In genomic region chr3:35624698-35625097, GRCh38 we compare ENCODE assay signal across 26 cellular contexts. TPM values are rescaled to one million over a fixed set of nuclear protein-coding genes. Genes with fewer than 3 reads are reported as not detected.
"Had no signal": no experiment of that assay in that cellular context is flagged by ENCODE, and none has a peak within 500 bp of the region (broad histone marks: within the 10 kb centered on the region; RNA-seq: fewer than 3 reads in every experiment).

No MANE protein-coding gene starts in this region.

- ATAC-seq: body of pancreas, SK-N-SH treated with all-trans-retinoic acid at 6 μM for 48 hours had no signal

- FAIRE-seq: TTC549 had no signal

- H3K4me3 ChIP-seq: ascending aorta, body of pancreas, Peyer's patch, SJSA1 had no signal

- H3K36me3 ChIP-seq: ascending aorta, Peyer's patch, SJSA1 had no signal

- H3K27ac ChIP-seq: body of pancreas, Peyer's patch, RWPE1, SJSA1 had no signal

- DNase-seq: activated B cell treated with CpG ODN at 0.5 μM for 24 hours; activated CD4-positive, alpha-beta memory T cell treated with anti-CD3 and anti-CD28 coated beads, Interleukin-2, amount 10 ng/mL, durations not matched to agents 7 days and 5 days; activated CD4-positive, alpha-beta T cell treated with anti-CD3 and anti-CD28 coated beads for 1 hour; activated CD4-positive, alpha-beta T cell treated with anti-CD3 and anti-CD28 coated beads, Interleukin-2, amount 10 ng/mL, durations not matched to agents 7 days and 5 days; activated CD8-positive, alpha-beta memory T cell treated with anti-CD3 and anti-CD28 coated beads, Interleukin-2, amount 50 U/mL, for 48 hours; activated naive CD4-positive, alpha-beta T cell treated with anti-CD3 and anti-CD28 coated beads, Interleukin-2, amount 50 U/mL, for 16 hours; activated T-cell treated with anti-CD3 and anti-CD28 coated beads, Interleukin-2, amount 50 U/mL, for 1 hour; amniotic stem cell; body of pancreas; cerebellar nuclear complex; NCI-H1105 treated with DMSO at 0.1 percent for 48 hours; NCI-H1436 treated with DMSO at 0.1 percent for 48 hours; NCI-H187; NCI-H2081; NCI-H510A treated with DMSO at 0.1 percent for 48 hours; NCI-H69; NK-92 treated with Interleukin-12 subunit alpha and Interleukin-12 subunit beta, amount 100 ng/mL, for 24 hours; OCI-M1; Peyer's patch; Right ventricle myocardium superior had no signal

- H3K9me3 ChIP-seq: ascending aorta, body of pancreas, Peyer's patch, SJSA1 had no signal

- H3K4me1 ChIP-seq: body of pancreas, Peyer's patch, SJSA1 had no signal

- H3K27me3 ChIP-seq: ascending aorta, body of pancreas, Peyer's patch, SJSA1 had no signal

RNA-seq across cellular contexts. Expression of gene ARPP21, which starts 14.6 kb away (rescaled TPM):
- total RNA-seq: activated B cell treated with CpG ODN at 0.5 μM for 24 hours; activated CD4-positive, alpha-beta memory T cell treated with anti-CD3 and anti-CD28 coated beads, Interleukin-2, amount 10 ng/mL, durations not matched to agents 7 days and 5 days; activated CD4-positive, alpha-beta T cell treated with anti-CD3 and anti-CD28 coated beads, Interleukin-2, amount 10 ng/mL, durations not matched to agents 7 days and 5 days; ascending aorta; body of pancreas; cardiac septum; Right ventricle myocardium superior; SJSA1 had no signal
